ENCODE assay signal across 19 cellular contexts in the genomic region with DNA sequence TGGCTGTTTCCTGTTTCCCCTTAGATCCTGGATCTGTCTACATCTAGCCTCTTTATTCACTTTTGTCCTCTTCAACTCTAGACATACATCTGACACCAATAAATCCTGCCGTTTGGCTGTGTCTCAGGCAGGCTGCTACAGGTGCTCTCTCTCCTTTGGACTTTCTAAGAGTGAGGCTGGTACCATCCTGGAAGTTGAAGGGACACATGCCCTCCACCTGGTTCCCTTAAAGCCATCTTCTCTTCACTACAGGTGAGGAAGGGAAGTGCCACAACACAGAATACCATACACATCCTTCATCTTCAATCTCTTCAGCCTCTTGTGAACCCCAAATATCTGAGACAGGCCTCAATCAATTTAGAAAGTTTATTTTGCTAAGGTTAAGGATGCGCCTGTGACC.
DNase-seq lines count a peak whose midpoint lies in the region; ATAC-seq and TF ChIP-seq lines count a peak whose summit lies in the region.
"Had no signal": no experiment of that assay in that cellular context is flagged by ENCODE, and none has a peak within 500 bp of the region (broad histone marks: within the 10 kb centered on the region; RNA-seq: fewer than 3 reads in every experiment).

No MANE protein-coding gene starts in this region.

- H3K4me3 ChIP-seq in effector memory CD4-positive, alpha-beta T cell (ENCODE audit: insufficient read depth, low read depth, low read length, poor library complexity, severe bottlenecking), result peak overlapping the region; percentile 23
- H3K4me3 ChIP-seq: dorsolateral prefrontal cortex, ovary, skin epidermis had no signal

- H3K27ac Mint-ChIP-seq in activated CD4-positive, alpha-beta T cell treated with anti-CD3 and anti-CD28 coated beads for 36 hours, result peak overlapping the region; percentile 91
- peak overlapping the region; percentile 0 for H3K27ac Mint-ChIP-seq in activated CD4-positive, alpha-beta memory T cell treated with anti-CD3 and anti-CD28 coated beads, Interleukin-2, amount 10 ng/mL, durations not matched to agents 7 days and 5 days
- H3K27ac Mint-ChIP-seq: IgD-negative memory B cell had no signal

- CTCF ChIA-PET in activated CD4-positive, alpha-beta T cell treated with anti-CD3 and anti-CD28 coated beads for 36 hours (lab: Charles Lee), result interaction anchor here (0.7 to 1.6 kb wide), 5 partner anchors 9 to 40 kb away, joined by 3 to 6 read pairs (median 4); no protein-coding TSS in a partner anchor
- CTCF ChIA-PET in activated CD4-positive, alpha-beta memory T cell treated with anti-CD3 and anti-CD28 coated beads, Interleukin-2, amount 10 ng/mL, durations not matched to agents 7 days and 5 days (lab: Charles Lee), result no interaction called here

- TF ChIP-seq CTCF in C4-2B (conservative IDR thresholded peaks at IDR 0.05), result no peak

- H3K9me3 Mint-ChIP-seq in activated CD4-positive, alpha-beta T cell treated with anti-CD3 and anti-CD28 coated beads for 36 hours (ENCODE audit: low read depth), result peaks cover 7% of the 10 kb centered on the region
- H3K9me3 Mint-ChIP-seq in activated CD4-positive, alpha-beta memory T cell treated with anti-CD3 and anti-CD28 coated beads, Interleukin-2, amount 10 ng/mL, durations not matched to agents 7 days and 5 days, result no peaks in the 10 kb centered on the region

- peak overlapping the region; percentile 73 for H3K4me3 Mint-ChIP-seq in activated CD4-positive, alpha-beta T cell treated with anti-CD3 and anti-CD28 coated beads for 36 hours
- peak overlapping the region; percentile 5 for H3K4me3 Mint-ChIP-seq in activated CD4-positive, alpha-beta memory T cell treated with anti-CD3 and anti-CD28 coated beads, Interleukin-2, amount 10 ng/mL, durations not matched to agents 7 days and 5 days

- H3K36me3 Mint-ChIP-seq in activated CD4-positive, alpha-beta T cell treated with anti-CD3 and anti-CD28 coated beads for 36 hours (ENCODE audit: low read depth), result peaks cover 20% of the 10 kb centered on the region
- no peaks in the 10 kb centered on the region for H3K36me3 Mint-ChIP-seq in activated CD4-positive, alpha-beta memory T cell treated with anti-CD3 and anti-CD28 coated beads, Interleukin-2, amount 10 ng/mL, durations not matched to agents 7 days and 5 days (ENCODE audit: low read depth)

- DNase-seq in activated CD4-positive, alpha-beta T cell treated with anti-CD3 and anti-CD28 coated beads for 36 hours, result no peak
- DNase-seq in activated CD4-positive, alpha-beta T cell treated with anti-CD3 and anti-CD28 coated beads for 4 hours, result no peak
- DNase-seq in activated CD4-positive, alpha-beta memory T cell treated with anti-CD3 and anti-CD28 coated beads, Interleukin-2, amount 10 ng/mL, durations not matched to agents 7 days and 5 days, result no peak
- DNase-seq in effector memory CD4-positive, alpha-beta T cell, result no peak
- no peak for DNase-seq in activated effector memory CD4-positive, alpha-beta T cell treated with Interleukin-2 at 50 U/mL for 16 hours
- DNase-seq in C1 segment of cervical spinal cord (lab: John Stamatoyannopoulos, UW), result no peak
- DNase-seq: dorsolateral prefrontal cortex, H7, NCI-H1092, NCI-H187, NCI-H2171, NCI-H510A, ovary, RPMI8226, trophoblast cell had no signal

- H3K27ac ChIP-seq in C4-2B, result peak overlapping the region; percentile 8; the same call in 1 of the 2 replicates
- H3K27ac ChIP-seq in effector memory CD4-positive, alpha-beta T cell (ENCODE audit: insufficient read depth, low read length, poor library complexity, severe bottlenecking), result no peak overlapping the region
- H3K27ac ChIP-seq: dorsolateral prefrontal cortex, ovary had no signal

- intact Hi-C loops in activated CD4-positive, alpha-beta T cell treated with anti-CD3 and anti-CD28 coated beads for 36 hours (cut with DNase I, micrococcal nuclease), result loop anchor here (1.0 to 5.0 kb wide), 2 partner anchors 13 to 359 kb away; no protein-coding TSS in a partner anchor

- peak; percentile 13 for ATAC-seq in activated CD4-positive, alpha-beta T cell treated with anti-CD3 and anti-CD28 coated beads for 36 hours
- no peak for ATAC-seq in GM18909 (IDR thresholded peaks at IDR 0.05; ENCODE audit: poor library complexity, unreplicated experiment)

- POLR2A ChIA-PET in activated CD4-positive, alpha-beta T cell treated with anti-CD3 and anti-CD28 coated beads for 36 hours (lab: Charles Lee), result interaction anchor here (1.1 kb wide), 1 partner anchor 553 kb away, joined by 3 read pairs; no protein-coding TSS in a partner anchor
- POLR2A ChIA-PET in activated CD4-positive, alpha-beta memory T cell treated with anti-CD3 and anti-CD28 coated beads, Interleukin-2, amount 10 ng/mL, durations not matched to agents 7 days and 5 days (lab: Charles Lee), result interaction anchor here (1.6 kb wide), 1 partner anchor 13 kb away, joined by 5 read pairs; no protein-coding TSS in a partner anchor

- peaks cover 4% of the 10 kb centered on the region for H3K4me1 ChIP-seq in effector memory CD4-positive, alpha-beta T cell (ENCODE audit: control insufficient read depth, insufficient read depth, low read length, poor library complexity, severe bottlenecking)

- peaks cover 51% of the 10 kb centered on the region for H3K4me1 Mint-ChIP-seq in activated CD4-positive, alpha-beta T cell treated with anti-CD3 and anti-CD28 coated beads for 36 hours
- H3K4me1 Mint-ChIP-seq in activated CD4-positive, alpha-beta memory T cell treated with anti-CD3 and anti-CD28 coated beads, Interleukin-2, amount 10 ng/mL, durations not matched to agents 7 days and 5 days, result peaks cover 20% of the 10 kb centered on the region

- no peaks in the 10 kb centered on the region for H3K9me3 ChIP-seq in effector memory CD4-positive, alpha-beta T cell (ENCODE audit: control insufficient read depth, low read length)
- H3K9me3 ChIP-seq: ovary had no signal

- H3K36me3 ChIP-seq in effector memory CD4-positive, alpha-beta T cell (ENCODE audit: control insufficient read depth, insufficient read depth, low read length), result no peaks in the 10 kb centered on the region
- H3K36me3 ChIP-seq: ovary had no signal

- H3K27me3 Mint-ChIP-seq in activated CD4-positive, alpha-beta T cell treated with anti-CD3 and anti-CD28 coated beads for 36 hours, result no peaks in the 10 kb centered on the region
- H3K27me3 Mint-ChIP-seq in activated CD4-positive, alpha-beta memory T cell treated with anti-CD3 and anti-CD28 coated beads, Interleukin-2, amount 10 ng/mL, durations not matched to agents 7 days and 5 days, result no peaks in the 10 kb centered on the region
- H3K27me3 Mint-ChIP-seq: IgD-negative memory B cell had no signal

- no peaks in the 10 kb centered on the region for H3K27me3 ChIP-seq in effector memory CD4-positive, alpha-beta T cell (replicated peaks; ENCODE audit: control insufficient read depth, insufficient read depth, low read length, poor library complexity, severe bottlenecking)
- H3K27me3 ChIP-seq: dorsolateral prefrontal cortex, ovary had no signal
